ENCODE assay signal across 9 cellular contexts in genomic region chr12:1531654-1532366, GRCh38.
DNase-seq lines count a peak whose midpoint lies in the region; ATAC-seq and TF ChIP-seq lines count a peak whose summit lies in the region.
"Had no signal": no experiment of that assay in that cellular context is flagged by ENCODE, and none has a peak within 500 bp of the region (broad histone marks: within the 10 kb centered on the region; RNA-seq: fewer than 3 reads in every experiment).

No MANE protein-coding gene starts in this region.

- H3K4me1 ChIP-seq in ACC112 (ENCODE audit: control insufficient read depth, insufficient read depth, low read length, unreplicated experiment), result peaks cover 17% of the 10 kb centered on the region
- H3K4me1 ChIP-seq in mucosa of rectum (ENCODE audit: control insufficient read depth in 2 of 2, insufficient read depth in 2 of 2, low read length in 2 of 2), result peaks cover 2 to 4% of the 10 kb centered on the region in 2 donors

- H3K36me3 ChIP-seq in ACC112 (ENCODE audit: insufficient read depth, low read length) (no peaks in the 10 kb centered on the region), mucosa of rectum (ENCODE audit: control insufficient read depth in 2 of 2, insufficient read depth in 2 of 2, low read length in 2 of 2) (no peaks in the 10 kb centered on the region)

- H3K4me3 ChIP-seq in ACC112 (ENCODE audit: low read depth, low read length) (peak overlapping the region; percentile 85), astrocyte of the spinal cord (ENCODE audit: low read depth, low read length) (peak overlapping the region; percentile 58), mucosa of rectum (ENCODE audit: low read length in 2 of 2) (peak overlapping the region; percentile 43 to 58)

- in situ Hi-C loops in GM18951 (cut with MboI; ENCODE audit: low sequenced_read_pairs, unreplicated experiment), result no loop called here
- in situ Hi-C loops in astrocyte of the spinal cord (cut with HindIII; ENCODE audit: low sequenced_read_pairs), result no loop called here

- peaks cover 28% of the 10 kb centered on the region for H3K79me2 ChIP-seq in ACC112 (ENCODE audit: control insufficient read depth, insufficient read depth, low read length, unreplicated experiment)

- peak overlapping the region; percentile 85 for H2AFZ ChIP-seq in ACC112 (ENCODE audit: low read length, unreplicated experiment)

- no peak overlapping the region for H3K27ac ChIP-seq in ACC112 (ENCODE audit: low read depth, low read length)
- H3K27ac ChIP-seq in mucosa of rectum (ENCODE audit: low read depth in 2 of 2, low read length in 2 of 2), result peak overlapping the region in 1 of 2 donors; percentile 33

- peaks cover 8% of the 10 kb centered on the region; the same call in 1 of the 2 replicates for H3K27me3 ChIP-seq in ACC112 (ENCODE audit: insufficient read depth, low read length)
- peaks cover 28 to 36% of the 10 kb centered on the region in 2 donors for H3K27me3 ChIP-seq in mucosa of rectum (ENCODE audit: control insufficient read depth in 2 of 2, insufficient read depth in 2 of 2, low read length in 2 of 2)

- TF ChIP-seq POLR2A in GM18951 (IDR thresholded peaks at IDR 0.05; ENCODE audit: extremely low read depth, insufficient read depth, insufficient read length), result peak; percentile 20

- H3K9ac ChIP-seq in mucosa of rectum (ENCODE audit: low read depth in 1 of 2, low read length in 2 of 2), result peak overlapping the region in 1 of 2 donors; percentile 47

- no peaks in the 10 kb centered on the region for H3K9me3 ChIP-seq in mucosa of rectum (ENCODE audit: control insufficient read depth in 2 of 2, low read length in 2 of 2)

- no peak for TF ChIP-seq CTCF in astrocyte of the spinal cord (IDR thresholded peaks at IDR 0.05; ENCODE audit: low read depth, low read length)

- ATAC-seq in HG02642 (IDR thresholded peaks at IDR 0.05; ENCODE audit: poor library complexity, unreplicated experiment), result no peak
- ATAC-seq in GM21526 (IDR thresholded peaks at IDR 0.05; ENCODE audit: low FRiP score, unreplicated experiment), result no peak

- DNase-seq in astrocyte of the spinal cord (ENCODE audit: low read depth, low spot score) (no peak), D341Med (ENCODE audit: low spot score) (no peak), NCI-H345 (lab: John Stamatoyannopoulos, UW) (no peak)
- DNase-seq: amygdala had no signal
